In the genomic region with DNA sequence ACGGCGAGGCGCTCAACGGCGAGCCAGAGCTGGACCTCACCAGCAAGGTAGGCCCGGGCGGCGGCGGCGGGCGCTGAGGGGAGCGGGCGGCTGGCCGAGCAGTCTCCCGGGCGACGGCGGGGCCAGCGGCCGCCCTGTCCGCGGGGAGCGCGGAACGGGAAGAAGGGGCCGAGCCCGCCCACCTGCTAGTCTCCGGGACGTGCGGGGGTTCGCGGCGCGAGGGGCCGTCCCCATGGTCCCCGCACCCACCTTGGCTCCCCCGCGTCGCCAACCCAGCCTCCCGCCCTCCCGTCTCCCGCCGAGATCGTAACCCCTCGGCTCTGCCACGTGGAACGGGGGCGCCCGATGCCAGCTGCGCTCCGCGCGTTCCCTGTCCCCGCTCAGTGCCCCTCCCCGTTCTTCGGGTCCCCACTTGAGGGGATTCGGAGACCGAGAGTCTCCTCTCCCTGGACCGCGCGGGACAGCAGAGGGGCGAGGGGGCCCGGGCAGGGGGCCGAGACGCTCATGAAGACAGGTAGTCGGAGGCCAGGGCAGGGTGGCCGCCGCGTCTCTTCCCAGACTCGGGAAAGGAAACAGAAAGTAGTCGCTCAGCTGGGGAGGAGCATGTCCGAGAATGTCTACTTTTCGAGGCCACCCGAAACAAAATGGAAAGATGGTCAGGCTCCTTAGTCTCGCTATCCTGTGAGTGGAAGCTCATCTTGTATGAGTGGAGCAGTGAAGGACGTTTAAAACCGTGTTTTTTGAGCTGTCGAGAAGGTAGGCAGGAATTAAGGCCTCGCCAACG, we compare ENCODE assay signal across 8 cellular contexts. TPM values are rescaled to one million over a fixed set of nuclear protein-coding genes. Genes with fewer than 3 reads are reported as not detected.
DNase-seq lines count a peak whose midpoint lies in the region; ATAC-seq and TF ChIP-seq lines count a peak whose summit lies in the region.

No MANE protein-coding gene starts in this region.

- H3K9me3 Mint-ChIP-seq in activated CD4-positive, alpha-beta memory T cell treated with anti-CD3 and anti-CD28 coated beads for 36 hours, result no peaks in the 10 kb centered on the region

- peaks cover 0 to 21% of the 10 kb centered on the region in 2 donors for H3K36me3 ChIP-seq in mucosa of rectum (ENCODE audit: control insufficient read depth in 2 of 2, insufficient read depth in 2 of 2, low read length in 2 of 2)

- peak overlapping the region; percentile 91 to 99 for H3K9ac ChIP-seq in mucosa of rectum (ENCODE audit: low read depth in 1 of 2, low read length in 2 of 2)

- H3K9me3 ChIP-seq in mucosa of rectum (ENCODE audit: control insufficient read depth in 2 of 2, low read length in 2 of 2), result no peaks in the 10 kb centered on the region

- H3K27ac ChIP-seq in mucosa of rectum (ENCODE audit: low read depth in 2 of 2, low read length in 2 of 2) (peak overlapping the region; percentile 95), substantia nigra (ENCODE audit: low read depth, low read length, poor library complexity, severe bottlenecking) (peak overlapping the region; percentile 95)

- CTCF ChIA-PET in activated CD4-positive, alpha-beta memory T cell treated with anti-CD3 and anti-CD28 coated beads for 36 hours (lab: Charles Lee), result interaction anchor here (1.0 to 3.8 kb wide), 5 partner anchors 8 to 62 kb away, joined by 3 to 22 read pairs (median 5); a partner anchor contains a TSS

- H3K4me3 ChIP-seq in epithelial cell of esophagus (ENCODE audit: low read length), result peak overlapping the region; percentile 68
- peak overlapping the region; percentile 89 to 92 for H3K4me3 ChIP-seq in mucosa of rectum (ENCODE audit: low read length in 2 of 2)

- peaks cover 28 to 31% of the 10 kb centered on the region in 2 donors for H3K4me1 ChIP-seq in mucosa of rectum (ENCODE audit: control insufficient read depth in 2 of 2, insufficient read depth in 2 of 2, low read length in 2 of 2)

- H3K27ac Mint-ChIP-seq in activated CD4-positive, alpha-beta memory T cell treated with anti-CD3 and anti-CD28 coated beads for 36 hours, result peak overlapping the region; percentile 91

- peaks cover 55% of the 10 kb centered on the region for H3K4me1 Mint-ChIP-seq in activated CD4-positive, alpha-beta memory T cell treated with anti-CD3 and anti-CD28 coated beads for 36 hours (ENCODE audit: low read depth)

- POLR2A ChIA-PET in activated CD4-positive, alpha-beta memory T cell treated with anti-CD3 and anti-CD28 coated beads for 36 hours (lab: Charles Lee), result interaction anchor here (0.6 to 2.3 kb wide), 16 partner anchors 9 to 612 kb away, joined by 3 to 13 read pairs (median 4); a partner anchor contains a TSS

- peaks cover under 1% of the 10 kb centered on the region for H3K27me3 Mint-ChIP-seq in activated CD4-positive, alpha-beta memory T cell treated with anti-CD3 and anti-CD28 coated beads for 36 hours

- intact Hi-C loops in activated CD4-positive, alpha-beta memory T cell treated with anti-CD3 and anti-CD28 coated beads for 36 hours (cut with micrococcal nuclease), result loop anchor here (5.0 kb wide), 2 partner anchors 524 to 611 kb away; a partner anchor contains a TSS

- H3K36me3 Mint-ChIP-seq in activated CD4-positive, alpha-beta memory T cell treated with anti-CD3 and anti-CD28 coated beads for 36 hours, result peaks cover 32% of the 10 kb centered on the region

- TF ChIP-seq CTCF in epithelial cell of esophagus (IDR thresholded peaks at IDR 0.05; ENCODE audit: insufficient read depth, low read depth, low read length, missing control alignments), result no peak

- DNase-seq in NOMO-1 treated with DMSO at 0.1 percent for 48 hours (lab: John Stamatoyannopoulos, UW; ENCODE audit: unreplicated experiment) (peak; percentile 25), NOMO-1 treated with dmso at 0.1 percent for 144 hours (lab: John Stamatoyannopoulos, UW; ENCODE audit: unreplicated experiment) (no peak), HT-29 (ENCODE audit: low spot score) (peak; percentile 38), epithelial cell of esophagus (ENCODE audit: low read depth) (peak; percentile 25), substantia nigra (lab: John Stamatoyannopoulos, UW) (peak in 24 of 49 donors; percentile 25 to 87 (median 58))
- DNase-seq in activated CD4-positive, alpha-beta memory T cell treated with anti-CD3 and anti-CD28 coated beads for 36 hours, result peak; percentile 52

- no peaks in the 10 kb centered on the region for H3K27me3 ChIP-seq in mucosa of rectum (ENCODE audit: control insufficient read depth in 2 of 2, insufficient read depth in 2 of 2, low read length in 2 of 2)

- peak overlapping the region; percentile 92 for H3K4me3 Mint-ChIP-seq in activated CD4-positive, alpha-beta memory T cell treated with anti-CD3 and anti-CD28 coated beads for 36 hours

- ATAC-seq in GM18858 (IDR thresholded peaks at IDR 0.05; ENCODE audit: unreplicated experiment), result no peak

RNA-seq across cellular contexts. Expression of a gene that starts 0.5 kb away (rescaled TPM):
- 53.8 and 54.9 TPM in 2 replicates for total RNA-seq in HT-29 (2014; rRNA removed; shearing (Covaris generic))
- total RNA-seq in activated CD4-positive, alpha-beta memory T cell treated with anti-CD3 and anti-CD28 coated beads for 36 hours, result 10 to 100 TPM; 95.4 to 98.1 TPM

RNA-seq across cellular contexts. Expression of a gene that starts 5.5 kb away (rescaled TPM):
- total RNA-seq in HT-29 (2014; rRNA removed; shearing (Covaris generic)), result 60.5 and 79.2 TPM in 2 replicates
- 10 to 100 TPM; 71.8 to 78.4 TPM for total RNA-seq in activated CD4-positive, alpha-beta memory T cell treated with anti-CD3 and anti-CD28 coated beads for 36 hours

RNA-seq across cellular contexts. Expression of a gene that starts 24.5 kb away (rescaled TPM):
- total RNA-seq in HT-29 (2014; rRNA removed; shearing (Covaris generic)), result 46.4 and 46.5 TPM in 2 replicates
- total RNA-seq in activated CD4-positive, alpha-beta memory T cell treated with anti-CD3 and anti-CD28 coated beads for 36 hours, result 100 to 1,000 TPM; 122 to 128 TPM

RNA-seq across cellular contexts. Expression of a gene that starts 49.5 kb away (rescaled TPM):
- total RNA-seq in HT-29 (2014; rRNA removed; shearing (Covaris generic)), result 101 and 110 TPM in 2 replicates
- total RNA-seq in activated CD4-positive, alpha-beta memory T cell treated with anti-CD3 and anti-CD28 coated beads for 36 hours, result 100 to 1,000 TPM; 159 to 168 TPM

RNA-seq across cellular contexts. Expression of a gene that starts 49.9 kb away (rescaled TPM):
- 7.3 and 10.5 TPM in 2 replicates for total RNA-seq in HT-29 (2014; rRNA removed; shearing (Covaris generic))
- 10 to 100 TPM in 1 of 2 experiments, 1 to 10 TPM in 1; 9.8 to 14.6 TPM for total RNA-seq in activated CD4-positive, alpha-beta memory T cell treated with anti-CD3 and anti-CD28 coated beads for 36 hours
